2 cellular contexts compared by ENCODE assay signal in the genomic region with DNA sequence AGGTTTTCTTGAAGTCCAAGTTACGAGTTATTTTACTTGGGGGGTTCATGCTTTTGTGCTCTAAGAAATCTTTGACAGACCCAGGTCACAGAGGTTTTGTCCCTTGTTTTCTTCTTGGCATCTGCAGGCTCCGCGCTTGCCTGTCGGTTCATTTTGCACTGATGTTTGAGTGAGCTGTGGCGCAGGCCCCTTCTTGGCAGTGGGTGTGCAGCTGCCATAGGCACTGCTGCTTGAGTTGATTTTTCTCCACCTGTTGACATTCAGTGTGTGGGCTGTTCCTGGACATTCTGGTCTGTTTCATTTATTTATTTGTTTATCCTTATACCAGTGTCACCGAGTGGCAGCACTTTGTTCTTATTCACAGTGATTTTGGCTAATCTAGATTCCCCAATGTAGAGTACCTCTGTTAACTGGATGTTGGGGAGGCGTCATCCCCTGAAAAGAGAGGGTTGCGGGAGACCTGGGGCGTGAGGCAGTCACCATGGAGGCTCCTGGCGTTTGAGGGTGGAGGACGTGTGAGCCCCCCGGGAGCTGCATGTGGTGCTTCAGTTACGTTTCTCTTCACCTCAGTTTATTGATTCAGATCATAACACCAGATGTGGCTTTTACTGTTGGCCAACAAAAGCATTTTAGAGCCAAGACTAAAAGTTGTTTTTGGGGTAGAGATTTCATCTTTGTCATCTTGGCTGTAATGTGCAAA.
TF ChIP-seq lines count a peak whose summit lies in the region.

No MANE protein-coding gene starts in this region.

TF ChIP-seq in liver, 16 proteins besides CTCF, POLR2A, EP300 and RAD21:
- TF ChIP-seq, protein P1, sequence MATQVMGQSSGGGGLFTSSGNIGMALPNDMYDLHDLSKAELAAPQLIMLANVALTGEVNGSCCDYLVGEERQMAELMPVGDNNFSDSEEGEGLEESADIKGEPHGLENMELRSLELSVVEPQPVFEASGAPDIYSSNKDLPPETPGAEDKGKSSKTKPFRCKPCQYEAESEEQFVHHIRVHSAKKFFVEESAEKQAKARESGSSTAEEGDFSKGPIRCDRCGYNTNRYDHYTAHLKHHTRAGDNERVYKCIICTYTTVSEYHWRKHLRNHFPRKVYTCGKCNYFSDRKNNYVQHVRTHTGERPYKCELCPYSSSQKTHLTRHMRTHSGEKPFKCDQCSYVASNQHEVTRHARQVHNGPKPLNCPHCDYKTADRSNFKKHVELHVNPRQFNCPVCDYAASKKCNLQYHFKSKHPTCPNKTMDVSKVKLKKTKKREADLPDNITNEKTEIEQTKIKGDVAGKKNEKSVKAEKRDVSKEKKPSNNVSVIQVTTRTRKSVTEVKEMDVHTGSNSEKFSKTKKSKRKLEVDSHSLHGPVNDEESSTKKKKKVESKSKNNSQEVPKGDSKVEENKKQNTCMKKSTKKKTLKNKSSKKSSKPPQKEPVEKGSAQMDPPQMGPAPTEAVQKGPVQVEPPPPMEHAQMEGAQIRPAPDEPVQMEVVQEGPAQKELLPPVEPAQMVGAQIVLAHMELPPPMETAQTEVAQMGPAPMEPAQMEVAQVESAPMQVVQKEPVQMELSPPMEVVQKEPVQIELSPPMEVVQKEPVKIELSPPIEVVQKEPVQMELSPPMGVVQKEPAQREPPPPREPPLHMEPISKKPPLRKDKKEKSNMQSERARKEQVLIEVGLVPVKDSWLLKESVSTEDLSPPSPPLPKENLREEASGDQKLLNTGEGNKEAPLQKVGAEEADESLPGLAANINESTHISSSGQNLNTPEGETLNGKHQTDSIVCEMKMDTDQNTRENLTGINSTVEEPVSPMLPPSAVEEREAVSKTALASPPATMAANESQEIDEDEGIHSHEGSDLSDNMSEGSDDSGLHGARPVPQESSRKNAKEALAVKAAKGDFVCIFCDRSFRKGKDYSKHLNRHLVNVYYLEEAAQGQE (IDR thresholded peaks at IDR 0.05): no peak
- TF ChIP-seq NR2F2 (IDR thresholded peaks at IDR 0.05) (no peak), HNF4G (IDR thresholded peaks at IDR 0.05) (no peak), TAF1 (conservative IDR thresholded peaks at IDR 0.05) (no peak), HNF4A (conservative IDR thresholded peaks at IDR 0.05) (no peak), SP1 (IDR thresholded peaks at IDR 0.05) (no peak), EGR1 (IDR thresholded peaks at IDR 0.05; ENCODE audit: low read depth in 2 of 2) (no peak), GABPA (IDR thresholded peaks at IDR 0.05 in 1 of 2, conservative IDR thresholded peaks at IDR 0.05 in 1 of 2) (no peak), FOXA1 (IDR thresholded peaks at IDR 0.05) (no peak), FOXA2 (IDR thresholded peaks at IDR 0.05) (no peak)
- TF ChIP-seq, protein P2, sequence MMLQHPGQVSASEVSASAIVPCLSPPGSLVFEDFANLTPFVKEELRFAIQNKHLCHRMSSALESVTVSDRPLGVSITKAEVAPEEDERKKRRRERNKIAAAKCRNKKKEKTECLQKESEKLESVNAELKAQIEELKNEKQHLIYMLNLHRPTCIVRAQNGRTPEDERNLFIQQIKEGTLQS (IDR thresholded peaks at IDR 0.05): no peak
- TF ChIP-seq, protein P3, sequence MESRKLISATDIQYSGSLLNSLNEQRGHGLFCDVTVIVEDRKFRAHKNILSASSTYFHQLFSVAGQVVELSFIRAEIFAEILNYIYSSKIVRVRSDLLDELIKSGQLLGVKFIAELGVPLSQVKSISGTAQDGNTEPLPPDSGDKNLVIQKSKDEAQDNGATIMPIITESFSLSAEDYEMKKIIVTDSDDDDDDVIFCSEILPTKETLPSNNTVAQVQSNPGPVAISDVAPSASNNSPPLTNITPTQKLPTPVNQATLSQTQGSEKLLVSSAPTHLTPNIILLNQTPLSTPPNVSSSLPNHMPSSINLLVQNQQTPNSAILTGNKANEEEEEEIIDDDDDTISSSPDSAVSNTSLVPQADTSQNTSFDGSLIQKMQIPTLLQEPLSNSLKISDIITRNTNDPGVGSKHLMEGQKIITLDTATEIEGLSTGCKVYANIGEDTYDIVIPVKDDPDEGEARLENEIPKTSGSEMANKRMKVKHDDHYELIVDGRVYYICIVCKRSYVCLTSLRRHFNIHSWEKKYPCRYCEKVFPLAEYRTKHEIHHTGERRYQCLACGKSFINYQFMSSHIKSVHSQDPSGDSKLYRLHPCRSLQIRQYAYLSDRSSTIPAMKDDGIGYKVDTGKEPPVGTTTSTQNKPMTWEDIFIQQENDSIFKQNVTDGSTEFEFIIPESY (IDR thresholded peaks at IDR 0.05): no peak

TF ChIP-seq in HepG2, 621 proteins besides CTCF, POLR2A, EP300 and RAD21 (continued from another document):
- TF ChIP-seq, protein P4, sequence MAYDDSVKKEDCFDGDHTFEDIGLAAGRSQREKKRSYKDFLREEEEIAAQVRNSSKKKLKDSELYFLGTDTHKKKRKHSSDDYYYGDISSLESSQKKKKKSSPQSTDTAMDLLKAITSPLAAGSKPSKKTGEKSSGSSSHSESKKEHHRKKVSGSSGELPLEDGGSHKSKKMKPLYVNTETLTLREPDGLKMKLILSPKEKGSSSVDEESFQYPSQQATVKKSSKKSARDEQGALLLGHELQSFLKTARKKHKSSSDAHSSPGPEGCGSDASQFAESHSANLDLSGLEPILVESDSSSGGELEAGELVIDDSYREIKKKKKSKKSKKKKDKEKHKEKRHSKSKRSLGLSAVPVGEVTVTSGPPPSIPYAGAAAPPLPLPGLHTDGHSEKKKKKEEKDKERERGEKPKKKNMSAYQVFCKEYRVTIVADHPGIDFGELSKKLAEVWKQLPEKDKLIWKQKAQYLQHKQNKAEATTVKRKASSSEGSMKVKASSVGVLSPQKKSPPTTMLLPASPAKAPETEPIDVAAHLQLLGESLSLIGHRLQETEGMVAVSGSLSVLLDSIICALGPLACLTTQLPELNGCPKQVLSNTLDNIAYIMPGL (CRISPR knock-in tag; IDR thresholded peaks at IDR 0.05; ENCODE audit: borderline replicate concordance in 1 of 2, low read depth in 1 of 2): no peak
